Comparison of ENCODE assay signal across 8 cellular contexts in the genomic region with DNA sequence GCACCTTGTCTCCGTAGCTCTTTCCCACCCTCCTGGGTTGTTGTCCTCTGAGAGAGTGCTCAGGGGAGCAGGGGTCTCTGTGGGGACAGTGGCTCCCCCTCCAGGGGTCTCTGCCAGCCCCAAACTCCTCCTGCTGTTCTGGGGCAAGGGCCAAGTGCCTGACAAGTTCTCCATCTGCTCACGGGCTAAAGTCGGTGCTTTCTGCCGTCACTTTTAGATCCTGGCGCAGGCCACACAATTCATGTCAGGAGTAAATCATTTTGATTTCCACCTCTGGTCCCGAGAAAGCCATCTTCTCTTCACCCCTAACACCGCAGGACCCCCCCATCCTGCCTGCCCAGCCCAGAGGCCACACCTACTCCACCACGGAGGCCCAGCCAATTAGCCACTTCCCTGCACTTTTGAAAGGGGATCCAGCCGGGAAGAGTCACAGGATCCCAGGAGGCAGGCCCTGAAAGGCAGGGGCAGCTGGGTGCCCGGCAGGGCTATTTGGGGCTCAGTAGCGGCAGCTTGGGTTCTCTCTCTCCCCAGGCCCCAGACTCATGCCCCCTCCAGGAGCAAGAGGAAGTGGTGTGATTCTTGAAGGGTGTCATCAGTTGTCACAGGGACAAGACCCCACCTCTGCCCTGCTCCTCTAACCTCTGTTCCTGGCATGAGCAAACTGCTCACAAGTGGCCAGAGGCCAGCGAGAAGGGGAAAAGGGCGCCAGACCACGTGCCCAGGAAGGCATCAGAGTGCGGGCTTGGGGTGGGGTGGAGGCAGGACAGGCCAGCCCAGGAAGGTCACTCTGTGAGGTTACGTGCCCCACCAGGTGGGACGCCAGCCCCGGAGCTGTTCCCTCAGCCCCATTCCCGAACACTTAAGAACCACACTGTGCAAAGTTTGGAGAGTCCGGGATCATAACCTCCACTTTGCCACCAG. TPM values are rescaled to one million over a fixed set of nuclear protein-coding genes. Genes with fewer than 3 reads are reported as not detected.
DNase-seq lines count a peak whose midpoint lies in the region; ATAC-seq and TF ChIP-seq lines count a peak whose summit lies in the region.

No MANE protein-coding gene starts in this region.

- H3K9me3 Mint-ChIP-seq in activated naive CD4-positive, alpha-beta T cell treated with anti-CD3 and anti-CD28 coated beads, Interleukin-2, amount 50 U/mL, for 72 hours: no peaks in the 10 kb centered on the region

- no peak for DNase-seq in HCT116 (ENCODE audit: low read depth, low spot score)
- no peak for DNase-seq in activated naive CD4-positive, alpha-beta T cell treated with anti-CD3 and anti-CD28 coated beads, Interleukin-2, amount 50 U/mL, for 72 hours (ENCODE audit: low spot score in 2 of 2)
- DNase-seq in kidney epithelial cell (ENCODE audit: low read depth): no peak
- no peak for DNase-seq in tibial artery
- no peak for DNase-seq in pons (ENCODE audit: low spot score)
- no peak for DNase-seq in effector memory CD4-positive, alpha-beta T cell
- DNase-seq in SK-N-DZ (ENCODE audit: low spot score): no peak

- CTCF ChIA-PET in HCT116 (lab: Charles Lee): interaction anchor here (2.5 kb wide), 1 partner anchor 12 kb away, joined by 9 read pairs; no protein-coding TSS in a partner anchor

- no peaks in the 10 kb centered on the region for H3K9me2 ChIP-seq in HCT116 (ENCODE audit: insufficient read depth)

- no peaks in the 10 kb centered on the region for H3K27me3 ChIP-seq in ACC112 (ENCODE audit: insufficient read depth, low read length)
- no peaks in the 10 kb centered on the region for H3K27me3 ChIP-seq in HCT116 (ENCODE audit: insufficient read depth, low read length)
- no peaks in the 10 kb centered on the region for H3K27me3 ChIP-seq in kidney epithelial cell (ENCODE audit: control insufficient read depth, insufficient read depth, low read length)
- H3K27me3 ChIP-seq in tibial artery: no peaks in the 10 kb centered on the region
- no peaks in the 10 kb centered on the region for H3K27me3 ChIP-seq in effector memory CD4-positive, alpha-beta T cell (replicated peaks; ENCODE audit: control insufficient read depth, insufficient read depth, low read length, poor library complexity, severe bottlenecking)

- no peaks in the 10 kb centered on the region for H3K36me3 ChIP-seq in ACC112 (ENCODE audit: insufficient read depth, low read length)
- H3K36me3 ChIP-seq in HCT116 (ENCODE audit: control insufficient read depth in 1 of 2, insufficient read depth in 2 of 2, low read length in 2 of 2): no peaks in the 10 kb centered on the region
- no peaks in the 10 kb centered on the region for H3K36me3 ChIP-seq in kidney epithelial cell (ENCODE audit: control insufficient read depth, insufficient read depth, low read length)
- H3K36me3 ChIP-seq in tibial artery: no peaks in the 10 kb centered on the region
- no peaks in the 10 kb centered on the region for H3K36me3 ChIP-seq in effector memory CD4-positive, alpha-beta T cell (ENCODE audit: control insufficient read depth, insufficient read depth, low read length)

- H3K4me3 ChIP-seq in ACC112 (ENCODE audit: low read depth, low read length) (peak overlapping the region; percentile 94), HCT116 (replicated peaks in 1 of 2; ENCODE audit: low read depth in 1 of 2, low read length in 2 of 2) (peak overlapping the region; percentile 73 to 76), kidney epithelial cell (ENCODE audit: low read depth, low read length) (peak overlapping the region; percentile 63), tibial artery (peak overlapping the region; percentile 59 to 62)
- H3K4me3 ChIP-seq in effector memory CD4-positive, alpha-beta T cell (ENCODE audit: insufficient read depth, low read depth, low read length, poor library complexity, severe bottlenecking): no peak overlapping the region

- H3K9me3 ChIP-seq in HCT116 (ENCODE audit: control insufficient read depth in 1 of 2, insufficient read depth in 1 of 2, low read depth in 1 of 2, low read length in 2 of 2) (no peaks in the 10 kb centered on the region), tibial artery (no peaks in the 10 kb centered on the region)
- H3K9me3 ChIP-seq in effector memory CD4-positive, alpha-beta T cell (ENCODE audit: control insufficient read depth, low read length): no peaks in the 10 kb centered on the region

- peak overlapping the region; percentile 9 to 58 for H3K27ac Mint-ChIP-seq in activated naive CD4-positive, alpha-beta T cell treated with anti-CD3 and anti-CD28 coated beads, Interleukin-2, amount 50 U/mL, for 72 hours

- H3K27ac ChIP-seq in ACC112 (ENCODE audit: low read depth, low read length) (no peak overlapping the region), HCT116 (ENCODE audit: low read depth, low read length) (peak overlapping the region; percentile 85), tibial artery (peak overlapping the region; percentile 63 to 75)
- H3K27ac ChIP-seq in effector memory CD4-positive, alpha-beta T cell (ENCODE audit: insufficient read depth, low read length, poor library complexity, severe bottlenecking): no peak overlapping the region

- peak; percentile 50 for ATAC-seq in HCT116
- no peak for ATAC-seq in activated naive CD4-positive, alpha-beta T cell treated with anti-CD3 and anti-CD28 coated beads, Interleukin-2, amount 50 U/mL, for 72 hours

- BruUV-seq in HCT116 (replicated peaks; lab: Mats Ljungman, UMichigan): TSS peak; percentile 51

- H3K4me1 ChIP-seq in ACC112 (ENCODE audit: control insufficient read depth, insufficient read depth, low read length, unreplicated experiment) (peaks cover 7% of the 10 kb centered on the region), HCT116 (ENCODE audit: control insufficient read depth in 1 of 2, insufficient read depth in 2 of 2, low read length in 2 of 2) (peaks cover 14 to 42% of the 10 kb centered on the region in 2 experiments; a peak in 3 of 4 replicates), tibial artery (peaks cover 0 to 26% (median 16%) of the 10 kb centered on the region in 4 donors)
- peaks cover 11% of the 10 kb centered on the region for H3K4me1 ChIP-seq in effector memory CD4-positive, alpha-beta T cell (ENCODE audit: control insufficient read depth, insufficient read depth, low read length, poor library complexity, severe bottlenecking)

- H3K9ac ChIP-seq in HCT116 (ENCODE audit: low read length): peak overlapping the region; percentile 93

- peak; percentile 49 for TF ChIP-seq POLR2A in HCT116 (IDR thresholded peaks at IDR 0.05; ENCODE audit: borderline replicate concordance, extremely low read depth, insufficient read depth, insufficient read length)

- POLR2A ChIA-PET in HCT116 (lab: Charles Lee): interaction anchor here (1.4 kb wide), 1 partner anchor 17 kb away, joined by 3 read pairs; no protein-coding TSS in a partner anchor

- H3K36me3 Mint-ChIP-seq in activated naive CD4-positive, alpha-beta T cell treated with anti-CD3 and anti-CD28 coated beads, Interleukin-2, amount 50 U/mL, for 72 hours: no peaks in the 10 kb centered on the region

- H2AFZ ChIP-seq in ACC112 (ENCODE audit: low read length, unreplicated experiment): peak overlapping the region; percentile 88
- H2AFZ ChIP-seq in HCT116 (ENCODE audit: low read depth, low read length, poor library complexity, severe bottlenecking): no peak overlapping the region

- intact Hi-C loops in HCT116 (cut with micrococcal nuclease): no loop called here
- intact Hi-C loops in tibial artery (cut with DNase I; ENCODE audit: low total_unique reads): no loop called here

- RAD21 ChIA-PET in HCT116 (lab: Charles Lee; ENCODE audit: low non-redundant PET in 1 of 2, low total read pairs in 2 of 2, uncharacterized antibody in 2 of 2, unreplicated experiment in 2 of 2): no interaction called here

- no peak for TF ChIP-seq RAD21 in HCT116 (IDR thresholded peaks at IDR 0.05; ENCODE audit: low read depth)

- TF ChIP-seq CTCF in HCT116 (IDR thresholded peaks at IDR 0.05 in 2 of 3, conservative IDR thresholded peaks at IDR 0.05 in 1 of 3; ENCODE audit: borderline replicate concordance in 1 of 3, insufficient read depth in 1 of 3, low read depth in 2 of 3, low read length in 2 of 3) (no peak), kidney epithelial cell (IDR thresholded peaks at IDR 0.05; ENCODE audit: insufficient read depth, low read length, poor library complexity, severe bottlenecking) (no peak), tibial artery (IDR thresholded peaks at IDR 0.05) (no peak)

- peak overlapping the region; percentile 98 for H3K4me2 ChIP-seq in HCT116 (ENCODE audit: low read length)

- H3K79me2 ChIP-seq in ACC112 (ENCODE audit: control insufficient read depth, insufficient read depth, low read length, unreplicated experiment) (peaks cover 15% of the 10 kb centered on the region), HCT116 (ENCODE audit: insufficient read depth, low read length) (peaks cover 42% of the 10 kb centered on the region)

- H4K20me1 ChIP-seq in HCT116 (ENCODE audit: insufficient read depth): no peaks in the 10 kb centered on the region

TF ChIP-seq in HCT116, 20 proteins besides CTCF, POLR2A, EP300 and RAD21 (continues in another document):
- no peak for TF ChIP-seq CEBPB (IDR thresholded peaks at IDR 0.05; ENCODE audit: low read depth)
- TF ChIP-seq ZNF274 (IDR thresholded peaks at IDR 0.05; ENCODE audit: low read depth, low read length): no peak
- TF ChIP-seq FOSL1 (IDR thresholded peaks at IDR 0.05; ENCODE audit: low read depth): no peak
- no peak for TF ChIP-seq SRF (IDR thresholded peaks at IDR 0.05; ENCODE audit: low read depth)

RNA-seq across cellular contexts. Expression of a gene that starts 1.3 kb away (rescaled TPM):
- total RNA-seq in HCT116 (2021; ENCODE audit: unreplicated experiment) (61.1 TPM), kidney epithelial cell (12.3 and 23.5 TPM in 2 replicates)
- polyA plus RNA-seq in HCT116 (2012): 81.4 and 98.1 TPM in 2 replicates
- total RNA-seq in activated naive CD4-positive, alpha-beta T cell treated with anti-CD3 and anti-CD28 coated beads, Interleukin-2, amount 50 U/mL, for 72 hours: 10 to 100 TPM; 11.0 to 25.3 TPM
- 94.8 and 105 TPM in 2 replicates for polyA plus RNA-seq in SK-N-DZ (2014; cell fraction: cytosol; rRNA removed)
- polyA plus RNA-seq in SK-N-DZ (2014; cell fraction: nucleus; rRNA removed): 242 and 318 TPM in 2 replicates

RNA-seq across cellular contexts. Expression of a gene that starts 21.3 kb away (rescaled TPM):
- 336 TPM for total RNA-seq in HCT116 (2021; ENCODE audit: unreplicated experiment)
- polyA plus RNA-seq in HCT116 (2012): 233 and 237 TPM in 2 replicates
- 100 to 1,000 TPM; 328 to 366 TPM for total RNA-seq in activated naive CD4-positive, alpha-beta T cell treated with anti-CD3 and anti-CD28 coated beads, Interleukin-2, amount 50 U/mL, for 72 hours
- total RNA-seq in kidney epithelial cell: 138 and 148 TPM in 2 replicates
- 397 and 406 TPM in 2 replicates for polyA plus RNA-seq in SK-N-DZ (2014; cell fraction: cytosol; rRNA removed)
- polyA plus RNA-seq in SK-N-DZ (2014; cell fraction: nucleus; rRNA removed): 211 and 259 TPM in 2 replicates

RNA-seq across cellular contexts. Expression of a gene that starts 41.9 kb away (rescaled TPM):
- 4.3 TPM for total RNA-seq in HCT116 (2021; ENCODE audit: unreplicated experiment)
- polyA plus RNA-seq in HCT116 (2012): 1.1 and 2.1 TPM in 2 replicates
- 100 to 1,000 TPM; 142 to 193 TPM for total RNA-seq in activated naive CD4-positive, alpha-beta T cell treated with anti-CD3 and anti-CD28 coated beads, Interleukin-2, amount 50 U/mL, for 72 hours
- total RNA-seq in kidney epithelial cell: 0.25 and 2.1 TPM in 2 replicates
- polyA plus RNA-seq in SK-N-DZ (2014; cell fraction: cytosol; rRNA removed): 0.28 and 0.53 TPM in 2 replicates
- polyA plus RNA-seq in SK-N-DZ (2014; cell fraction: nucleus; rRNA removed): 2.9 and 7.2 TPM in 2 replicates

Comparison
In these comparisons a context has a peak if more than half of its experiments do, and no peak if none do; other contexts are left out.
1. H3K27ac ChIP-seq: peak in HCT116 (single experiment) and tibial artery (2 of 2); none in ACC112 (single experiment) and effector memory CD4-positive, alpha-beta T cell (single experiment).
2. RNA of a gene that starts 41.9 kb away (total RNA-seq): 142 to 193 TPM in activated naive CD4-positive, alpha-beta T cell treated with anti-CD3 and anti-CD28 coated beads, Interleukin-2, amount 50 U/mL, for 72 hours; 4.3 TPM in HCT116 (single experiment) and 0.25 to 2.1 TPM in kidney epithelial cell; every median in the first group is over 10 times any median in the second.